In the genomic region with DNA sequence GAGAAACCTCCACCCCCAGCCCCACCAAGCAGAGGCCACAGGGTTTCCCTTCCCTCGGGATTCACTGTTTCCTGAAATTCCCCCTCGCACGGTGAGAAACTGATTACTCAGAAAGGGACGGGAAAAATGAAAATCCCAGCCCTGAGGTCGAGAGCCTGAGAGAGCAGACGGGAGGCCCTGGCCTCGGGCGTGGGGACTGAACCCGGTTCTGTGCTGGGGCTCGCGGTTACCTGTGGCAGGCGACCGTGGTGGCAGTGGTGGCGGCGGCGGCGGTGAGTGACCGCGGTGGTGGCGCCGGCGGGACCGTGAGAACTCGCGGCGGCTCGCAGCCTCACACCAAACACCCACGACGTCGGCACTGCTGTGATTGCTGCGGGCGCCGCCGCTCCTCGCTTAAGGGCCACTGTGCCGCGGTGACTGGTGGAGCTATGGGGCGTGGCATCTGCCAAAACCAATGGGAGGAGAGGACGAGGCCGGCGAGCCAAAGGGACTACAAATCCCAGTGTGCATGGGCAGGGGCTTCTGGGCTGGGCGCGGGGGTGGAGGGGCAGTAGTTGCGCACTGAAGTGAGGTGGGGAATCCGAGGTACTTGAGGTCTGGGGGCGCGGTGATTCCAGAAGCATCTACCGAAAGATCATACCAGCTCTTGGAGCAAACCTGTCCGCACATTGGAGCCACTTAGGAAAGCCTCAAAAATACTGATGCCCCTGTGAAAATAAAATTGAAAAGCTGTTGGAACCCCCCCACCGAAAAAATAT, we compare ENCODE assay signal across 1 cellular context.
TF ChIP-seq lines count a peak whose summit lies in the region.

Gene LGMN, minus strand, starts transcription at position 369 of the 758 bp plus-strand sequence. CDS start 15,841 bp downstream, outside the sequence.

TF ChIP-seq in HepG2, 621 proteins besides CTCF, POLR2A, EP300 and RAD21 (continued from another document and continues in another):
- no peak for TF ChIP-seq MLXIP (CRISPR knock-in tag; IDR thresholded peaks at IDR 0.05; ENCODE audit: borderline replicate concordance)
- TF ChIP-seq ZFAT (CRISPR knock-in tag; conservative IDR thresholded peaks at IDR 0.05): no peak
- no peak for TF ChIP-seq HNRNPUL1 (IDR thresholded peaks at IDR 0.05; ENCODE audit: low read depth, low read length)
- TF ChIP-seq, protein P1, sequence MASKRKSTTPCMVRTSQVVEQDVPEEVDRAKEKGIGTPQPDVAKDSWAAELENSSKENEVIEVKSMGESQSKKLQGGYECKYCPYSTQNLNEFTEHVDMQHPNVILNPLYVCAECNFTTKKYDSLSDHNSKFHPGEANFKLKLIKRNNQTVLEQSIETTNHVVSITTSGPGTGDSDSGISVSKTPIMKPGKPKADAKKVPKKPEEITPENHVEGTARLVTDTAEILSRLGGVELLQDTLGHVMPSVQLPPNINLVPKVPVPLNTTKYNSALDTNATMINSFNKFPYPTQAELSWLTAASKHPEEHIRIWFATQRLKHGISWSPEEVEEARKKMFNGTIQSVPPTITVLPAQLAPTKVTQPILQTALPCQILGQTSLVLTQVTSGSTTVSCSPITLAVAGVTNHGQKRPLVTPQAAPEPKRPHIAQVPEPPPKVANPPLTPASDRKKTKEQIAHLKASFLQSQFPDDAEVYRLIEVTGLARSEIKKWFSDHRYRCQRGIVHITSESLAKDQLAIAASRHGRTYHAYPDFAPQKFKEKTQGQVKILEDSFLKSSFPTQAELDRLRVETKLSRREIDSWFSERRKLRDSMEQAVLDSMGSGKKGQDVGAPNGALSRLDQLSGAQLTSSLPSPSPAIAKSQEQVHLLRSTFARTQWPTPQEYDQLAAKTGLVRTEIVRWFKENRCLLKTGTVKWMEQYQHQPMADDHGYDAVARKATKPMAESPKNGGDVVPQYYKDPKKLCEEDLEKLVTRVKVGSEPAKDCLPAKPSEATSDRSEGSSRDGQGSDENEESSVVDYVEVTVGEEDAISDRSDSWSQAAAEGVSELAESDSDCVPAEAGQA (IDR thresholded peaks at IDR 0.05; ENCODE audit: low read depth): 0 out of 2 replicates have a peak, but pooled peaks have one; percentile 56
- TF ChIP-seq, protein P1 (CRISPR knock-in tag; IDR thresholded peaks at IDR 0.05; ENCODE audit: borderline replicate concordance): no peak
- TF ChIP-seq NCOA2 (CRISPR knock-in tag; IDR thresholded peaks at IDR 0.05): no peak
- peak in 1 of 2 experiments; percentile 45; a peak in 1 of 4 replicates for TF ChIP-seq KLF16 (CRISPR knock-in tag; IDR thresholded peaks at IDR 0.05)
- TF ChIP-seq CENPBD1 (CRISPR knock-in tag; IDR thresholded peaks at IDR 0.05; ENCODE audit: borderline replicate concordance, low read depth): no peak
- peak; percentile 54 for TF ChIP-seq FOSL2 (CRISPR knock-in tag; IDR thresholded peaks at IDR 0.05)
- TF ChIP-seq ZNF225 (CRISPR knock-in tag; IDR thresholded peaks at IDR 0.05): peak; percentile 66; the same call in 1 of the 2 replicates
- no peak for TF ChIP-seq CEBPB (IDR thresholded peaks at IDR 0.05; ENCODE audit: borderline replicate concordance, low read depth, low read length)
- TF ChIP-seq ASH2L (IDR thresholded peaks at IDR 0.05; ENCODE audit: insufficient read length, low read depth, low read length): peak; percentile 65
- 0 out of 2 replicates have a peak, but pooled peaks have one; percentile 58 for TF ChIP-seq ZSCAN9 (CRISPR knock-in tag; IDR thresholded peaks at IDR 0.05; ENCODE audit: borderline replicate concordance)
- peak; percentile 78; the same call in 1 of the 2 replicates for TF ChIP-seq SP4 (CRISPR knock-in tag; IDR thresholded peaks at IDR 0.05)
- no peak for TF ChIP-seq KIAA2018 (CRISPR knock-in tag; IDR thresholded peaks at IDR 0.05; ENCODE audit: borderline replicate concordance)
- TF ChIP-seq GLMP (CRISPR knock-in tag; IDR thresholded peaks at IDR 0.05; ENCODE audit: borderline replicate concordance): no peak
- no peak for TF ChIP-seq FOXP1 (IDR thresholded peaks at IDR 0.05)
- TF ChIP-seq FOXP1 (CRISPR knock-in tag; IDR thresholded peaks at IDR 0.05): no peak
- no peak for TF ChIP-seq NR2F2 (IDR thresholded peaks at IDR 0.05; ENCODE audit: borderline replicate concordance, low read depth)
- no peak for TF ChIP-seq NFIC (IDR thresholded peaks at IDR 0.05; ENCODE audit: low read length)
- TF ChIP-seq JUN (CRISPR knock-in tag; IDR thresholded peaks at IDR 0.05): peak; percentile 66
